8 cellular contexts compared by ENCODE assay signal in genomic region chr18:32158108-32158624, GRCh38. TPM values are rescaled to one million over a fixed set of nuclear protein-coding genes. Genes with fewer than 3 reads are reported as not detected.
DNase-seq lines count a peak whose midpoint lies in the region; ATAC-seq, FAIRE-seq and TF ChIP-seq lines count a peak whose summit lies in the region.

No MANE protein-coding gene starts in this region.

- H3K9me2 ChIP-seq in SU-DHL-6 (replicated peaks; ENCODE audit: insufficient read depth, low read length): no peaks in the 10 kb centered on the region

- no peak overlapping the region for H3K27ac Mint-ChIP-seq in activated naive CD8-positive, alpha-beta T cell treated with anti-CD3 and anti-CD28 coated beads, Interleukin-2, amount 50 U/mL, for 24 hours

- peak overlapping the region; percentile 57 for H3K4me3 Mint-ChIP-seq in activated naive CD8-positive, alpha-beta T cell treated with anti-CD3 and anti-CD28 coated beads, Interleukin-2, amount 50 U/mL, for 24 hours

- H3K79me2 ChIP-seq in SU-DHL-6 (ENCODE audit: insufficient read depth, low read length): no peaks in the 10 kb centered on the region

- peak; percentile 84 for ATAC-seq in HG02840 (IDR thresholded peaks at IDR 0.05; ENCODE audit: low FRiP score, unreplicated experiment)
- peak; percentile 94 for ATAC-seq in activated naive CD8-positive, alpha-beta T cell treated with anti-CD3 and anti-CD28 coated beads, Interleukin-2, amount 50 U/mL, for 24 hours
- ATAC-seq in heart right ventricle: peak; percentile 90 to 98 (median 95)
- ATAC-seq in aorta (ENCODE audit: low FRiP score): peak; percentile 96

- H3K36me3 ChIP-seq in SU-DHL-6 (ENCODE audit: low read length) (no peaks in the 10 kb centered on the region), heart right ventricle (no peaks in the 10 kb centered on the region), aorta (ENCODE audit: control insufficient read depth in 1 of 2, insufficient read depth in 2 of 2, low read length in 1 of 2) (no peaks in the 10 kb centered on the region)

- TF ChIP-seq POLR2A in GM12892 (IDR thresholded peaks at IDR 0.05; ENCODE audit: low read depth, low read length): no peak

- H3K36me3 Mint-ChIP-seq in activated naive CD8-positive, alpha-beta T cell treated with anti-CD3 and anti-CD28 coated beads, Interleukin-2, amount 50 U/mL, for 24 hours (ENCODE audit: low read depth): no peaks in the 10 kb centered on the region

- H3K9me3 ChIP-seq in SU-DHL-6 (ENCODE audit: insufficient read depth, low read length): no peaks in the 10 kb centered on the region
- no peaks in the 10 kb centered on the region for H3K9me3 ChIP-seq in heart right ventricle
- H3K9me3 ChIP-seq in aorta (ENCODE audit: control insufficient read depth, low read length): no peaks in the 10 kb centered on the region

- intact Hi-C loops in heart right ventricle (cut with DNase I): loop anchor here (1.0 to 10.0 kb wide), 12 partner anchors 107 to 395 kb away; partner anchors contain the start of gene GAREM1 (in 6 of the 10)
- intact Hi-C loops in aorta (cut with DNase I): loop anchor here (1.0 to 5.0 kb wide), 4 partner anchors 314 to 395 kb away; partner anchors contain the start of gene GAREM1 (in 1 of the 2)

- H3F3A ChIP-seq in SU-DHL-6 (ENCODE audit: insufficient read depth): no peaks in the 10 kb centered on the region

- FAIRE-seq in GM12892 (lab: Jason Lieb, UNC): peak; percentile 96

- H2AFZ ChIP-seq in SU-DHL-6 (ENCODE audit: low read depth, low read length, severe bottlenecking): no peak overlapping the region

- no peaks in the 10 kb centered on the region for H3K27me3 ChIP-seq in SU-DHL-6 (ENCODE audit: low read length)
- peaks cover 0 to 9% (median 0%) of the 10 kb centered on the region in 7 donors for H3K27me3 ChIP-seq in heart right ventricle
- no peaks in the 10 kb centered on the region for H3K27me3 ChIP-seq in aorta (ENCODE audit: control insufficient read depth in 1 of 2, insufficient read depth in 2 of 2, low read length in 1 of 2)

- TF ChIP-seq CTCF in SU-DHL-6 (IDR thresholded peaks at IDR 0.05; ENCODE audit: insufficient read depth, low read length, poor library complexity, severe bottlenecking) (peak; percentile 89), heart right ventricle (IDR thresholded peaks at IDR 0.05) (peak; percentile 68 to 90 (median 82))

- no peak overlapping the region for H3K9ac ChIP-seq in SU-DHL-6 (ENCODE audit: low read length)

- H3K27ac ChIP-seq in SU-DHL-6 (ENCODE audit: low read depth, low read length): no peak overlapping the region
- H3K27ac ChIP-seq in heart right ventricle: no peak overlapping the region
- H3K27ac ChIP-seq in aorta (ENCODE audit: low read depth in 1 of 2, low read length in 2 of 2): no peak overlapping the region

- peaks cover 0 to 12% (median 0%) of the 10 kb centered on the region in 9 donors for H3K4me1 ChIP-seq in heart right ventricle
- no peaks in the 10 kb centered on the region for H3K4me1 ChIP-seq in aorta (ENCODE audit: control insufficient read depth in 1 of 2, insufficient read depth in 2 of 2, low read length in 2 of 2)

- H3K4me2 ChIP-seq in SU-DHL-6 (ENCODE audit: low read depth, low read length, poor library complexity, severe bottlenecking): no peak overlapping the region

- H3K4me3 ChIP-seq in SU-DHL-6 (ENCODE audit: insufficient read depth, low read length, poor library complexity, severe bottlenecking): no peak overlapping the region
- H3K4me3 ChIP-seq in heart right ventricle: peak overlapping the region in 7 of 10 donors; percentile 13 to 35 (median 25)
- peak overlapping the region; percentile 42 to 52 for H3K4me3 ChIP-seq in aorta (ENCODE audit: low read length in 2 of 2)

- H3K4me1 Mint-ChIP-seq in activated naive CD8-positive, alpha-beta T cell treated with anti-CD3 and anti-CD28 coated beads, Interleukin-2, amount 50 U/mL, for 24 hours: peaks cover 5% of the 10 kb centered on the region

- WGBS in heart right ventricle, 2 donors: 13 to 20% methylated on average over 22 of the region's 22 CpGs
- 1 to 2% methylated on average over 22 of the region's 22 CpGs for WGBS in aorta, 2 donors

- H4K20me1 ChIP-seq in SU-DHL-6 (ENCODE audit: low read depth, low read length): no peaks in the 10 kb centered on the region

- DNase-seq in GM12892 (ENCODE audit: insufficient read length): peak; percentile 40
- DNase-seq in NCI-H128 (lab: John Stamatoyannopoulos, UW; ENCODE audit: unreplicated experiment): peak; percentile 95
- DNase-seq in activated naive CD8-positive, alpha-beta T cell treated with anti-CD3 and anti-CD28 coated beads, Interleukin-2, amount 50 U/mL, for 24 hours: peak; percentile 66
- peak; percentile 63 to 77 for DNase-seq in heart right ventricle
- DNase-seq in putamen (ENCODE audit: low spot score): peak; percentile 87
- DNase-seq in aorta: peak; percentile 84 to 89

- H3K9me3 Mint-ChIP-seq in activated naive CD8-positive, alpha-beta T cell treated with anti-CD3 and anti-CD28 coated beads, Interleukin-2, amount 50 U/mL, for 24 hours: no peaks in the 10 kb centered on the region

- H3K27me3 Mint-ChIP-seq in activated naive CD8-positive, alpha-beta T cell treated with anti-CD3 and anti-CD28 coated beads, Interleukin-2, amount 50 U/mL, for 24 hours: peaks cover 2% of the 10 kb centered on the region

RNA-seq across cellular contexts. Expression of gene MEP1B, which starts 31.7 kb away (rescaled TPM):
- polyA plus RNA-seq in GM12892 (2012; ENCODE audit: missing spikeins): 0.32 TPM
- total RNA-seq in heart right ventricle: under 1 TPM in 1 of 10 donors, not detected in 9; 0.17 TPM
- polyA plus RNA-seq in heart right ventricle: not detected
- not detected for total RNA-seq in aorta
- polyA plus RNA-seq in aorta: 1 to 10 TPM in 1 of 2 donors, not detected in 1; 6.0 TPM

Comparison
In these comparisons a context has a peak if more than half of its experiments do, and no peak if none do; other contexts are left out.
1. DNase-seq: peak in every context shown above with its lines; median percentile 95 in NCI-H128; 87 in putamen; 86 in aorta; 70 in heart right ventricle; 66 in activated naive CD8-positive, alpha-beta T cell treated with anti-CD3 and anti-CD28 coated beads, Interleukin-2, amount 50 U/mL, for 24 hours; 40 in GM12892.